ENCODE assay signal across 19 cellular contexts in genomic region chr4:176193126-176193525, GRCh38. TPM values are rescaled to one million over a fixed set of nuclear protein-coding genes. Genes with fewer than 3 reads are reported as not detected.
A peak's percentile ranks its signal among the peaks of the same experiment; 100 is the strongest.
DNase-seq lines count a peak whose midpoint lies in the region; ATAC-seq and TF ChIP-seq lines count a peak whose summit lies in the region.
"Had no signal": no experiment of that assay in that cellular context is flagged by ENCODE, and none has a peak within 500 bp of the region (broad histone marks: within the 10 kb centered on the region; RNA-seq: fewer than 3 reads in every experiment).

No MANE protein-coding gene starts in this region.

- peak; percentile 37 for ATAC-seq in RWPE2 (ENCODE audit: low read depth)
- no peak for ATAC-seq in HG02840 (IDR thresholded peaks at IDR 0.05; ENCODE audit: low FRiP score, unreplicated experiment)
- ATAC-seq in activated naive CD4-positive, alpha-beta T cell treated with anti-CD3 and anti-CD28 coated beads, Interleukin-2, amount 50 U/mL, for 72 hours = no peak
- ATAC-seq: body of pancreas had no signal

- no peak for TF ChIP-seq CTCF in RWPE2 (IDR thresholded peaks at IDR 0.05; ENCODE audit: poor library complexity, severe bottlenecking)
- no peak for TF ChIP-seq CTCF in retinal pigment epithelial cell (conservative IDR thresholded peaks at IDR 0.05; ENCODE audit: low read depth, low read length)

- intact Hi-C loops in activated CD4-positive, alpha-beta memory T cell treated with anti-CD3 and anti-CD28 coated beads for 36 hours (cut with micrococcal nuclease) = no loop called here

- H3K4me3 ChIP-seq in RWPE2 (ENCODE audit: severe bottlenecking) (no peak overlapping the region), retinal pigment epithelial cell (ENCODE audit: low read length) (no peak overlapping the region)
- H3K4me3 ChIP-seq: body of pancreas, spleen had no signal

- CTCF ChIA-PET in activated CD4-positive, alpha-beta memory T cell treated with anti-CD3 and anti-CD28 coated beads for 36 hours (lab: Charles Lee) = no interaction called here

- no peaks in the 10 kb centered on the region for H3K9me3 ChIP-seq in RWPE2 (ENCODE audit: severe bottlenecking)
- H3K9me3 ChIP-seq: body of pancreas, neutrophil, spleen had no signal

- no peak overlapping the region for H3K4me3 Mint-ChIP-seq in activated CD4-positive, alpha-beta memory T cell treated with anti-CD3 and anti-CD28 coated beads for 36 hours
- H3K4me3 Mint-ChIP-seq: activated CD4-positive, alpha-beta T cell treated with anti-CD3 and anti-CD28 coated beads, Interleukin-2, amount 10 ng/mL, durations not matched to agents 24 days and 14 days; immature natural killer cell had no signal

- H3K27me3 ChIP-seq in RWPE2 (ENCODE audit: insufficient read depth, poor library complexity, severe bottlenecking) = no peaks in the 10 kb centered on the region
- H3K27me3 ChIP-seq: body of pancreas had no signal

- H3K27ac ChIP-seq in RWPE2 (ENCODE audit: poor library complexity, severe bottlenecking) = peak overlapping the region; percentile 90
- H3K27ac ChIP-seq: body of pancreas, neutrophil, spleen had no signal

- H3K4me1 Mint-ChIP-seq in activated CD4-positive, alpha-beta memory T cell treated with anti-CD3 and anti-CD28 coated beads for 36 hours (ENCODE audit: low read depth) = peaks cover 28% of the 10 kb centered on the region

- H3K36me3 ChIP-seq in RWPE2 (ENCODE audit: low read depth) = no peaks in the 10 kb centered on the region
- H3K36me3 ChIP-seq: neutrophil, spleen had no signal

- peaks cover 32% of the 10 kb centered on the region for H3K4me1 ChIP-seq in RWPE2 (ENCODE audit: insufficient read depth, poor library complexity, severe bottlenecking)

- H3K27ac Mint-ChIP-seq in activated CD4-positive, alpha-beta memory T cell treated with anti-CD3 and anti-CD28 coated beads for 36 hours = no peak overlapping the region
- H3K27ac Mint-ChIP-seq in activated naive CD4-positive, alpha-beta T cell treated with anti-CD3 and anti-CD28 coated beads, Interleukin-2, amount 50 U/mL, for 72 hours = peak overlapping the region in 1 of 2 donors; percentile 91
- H3K27ac Mint-ChIP-seq: immature natural killer cell had no signal

- peaks cover 1% of the 10 kb centered on the region for H3K36me3 Mint-ChIP-seq in activated CD4-positive, alpha-beta memory T cell treated with anti-CD3 and anti-CD28 coated beads for 36 hours
- H3K36me3 Mint-ChIP-seq in activated naive CD4-positive, alpha-beta T cell treated with anti-CD3 and anti-CD28 coated beads, Interleukin-2, amount 50 U/mL, for 72 hours = peaks cover 0 to 4% of the 10 kb centered on the region in 2 donors
- H3K36me3 Mint-ChIP-seq: immature natural killer cell had no signal

- no peaks in the 10 kb centered on the region for H3K9me3 Mint-ChIP-seq in activated CD4-positive, alpha-beta memory T cell treated with anti-CD3 and anti-CD28 coated beads for 36 hours
- H3K9me3 Mint-ChIP-seq in activated naive CD4-positive, alpha-beta T cell treated with anti-CD3 and anti-CD28 coated beads, Interleukin-2, amount 50 U/mL, for 72 hours = peaks cover 0 to 4% of the 10 kb centered on the region in 2 donors
- H3K9me3 Mint-ChIP-seq: stimulated activated naive CD8-positive, alpha-beta T cell treated with anti-CD3 and anti-CD28 coated beads, Interleukin-15, Interleukin-2, amounts not matched to agents 100 ng/mL and 50 ng/mL, for 24 hours had no signal

- DNase-seq in GM04504 (ENCODE audit: low read depth) (peak; percentile 8), RWPE2 (ENCODE audit: low spot score) (no peak), fibroblast of gingiva (ENCODE audit: low read depth) (peak; percentile 45), retinal pigment epithelial cell (ENCODE audit: low read depth) (peak; percentile 56), NAMALWA (ENCODE audit: low spot score) (no peak)
- no peak for DNase-seq in activated CD4-positive, alpha-beta memory T cell treated with anti-CD3 and anti-CD28 coated beads for 36 hours
- no peak for DNase-seq in activated naive CD4-positive, alpha-beta T cell treated with anti-CD3 and anti-CD28 coated beads, Interleukin-2, amount 50 U/mL, for 72 hours (ENCODE audit: low spot score in 2 of 2)
- DNase-seq: activated CD4-positive, alpha-beta T cell treated with anti-CD3 and anti-CD28 coated beads, Interleukin-2, amount 10 ng/mL, durations not matched to agents 24 days and 14 days; body of pancreas; DMS153; glutamatergic neuron; immature natural killer cell; MV-4-11; spleen had no signal

- POLR2A ChIA-PET in activated CD4-positive, alpha-beta memory T cell treated with anti-CD3 and anti-CD28 coated beads for 36 hours (lab: Charles Lee) = no interaction called here

- peaks cover 41% of the 10 kb centered on the region for H3K27me3 Mint-ChIP-seq in activated CD4-positive, alpha-beta memory T cell treated with anti-CD3 and anti-CD28 coated beads for 36 hours

RNA-seq across cellular contexts. Expression of gene SPATA4, which starts 2.3 kb away (rescaled TPM):
- not detected for total RNA-seq in activated CD4-positive, alpha-beta memory T cell treated with anti-CD3 and anti-CD28 coated beads for 36 hours
- under 1 TPM in 1 of 2 donors, not detected in 1; 0.16 TPM for total RNA-seq in activated naive CD4-positive, alpha-beta T cell treated with anti-CD3 and anti-CD28 coated beads, Interleukin-2, amount 50 U/mL, for 72 hours
- total RNA-seq: activated CD4-positive, alpha-beta T cell treated with anti-CD3 and anti-CD28 coated beads, Interleukin-2, amount 10 ng/mL, durations not matched to agents 24 days and 14 days; body of pancreas; mesenteric fat pad; SK-MEL-5; spleen had no signal

Comparison
In these comparisons a context has a peak if more than half of its experiments do, and no peak if none do; other contexts are left out.
1. DNase-seq: peak in GM04504 (single experiment), fibroblast of gingiva (single experiment) and retinal pigment epithelial cell (single experiment); none in RWPE2 (single experiment), activated CD4-positive, alpha-beta memory T cell treated with anti-CD3 and anti-CD28 coated beads for 36 hours (single experiment), NAMALWA (single experiment) and activated naive CD4-positive, alpha-beta T cell treated with anti-CD3 and anti-CD28 coated beads, Interleukin-2, amount 50 U/mL, for 72 hours (0 of 2).